Comparison of ENCODE assay signal across 28 cellular contexts in genomic region chr1:62673629-62674028, GRCh38.
"Had no signal": no experiment of that assay in that cellular context is flagged by ENCODE, and none has a peak within 500 bp of the region (broad histone marks: within the 10 kb centered on the region; RNA-seq: fewer than 3 reads in every experiment).

No MANE protein-coding gene starts in this region.

- H3K4me1 ChIP-seq: colonic mucosa had no signal

- H3K27me3 ChIP-seq: colonic mucosa, dorsolateral prefrontal cortex, esophagus muscularis mucosa, esophagus squamous epithelium, foreskin keratinocyte, gastrocnemius medialis, gastroesophageal sphincter, heart left ventricle, heart right ventricle had no signal

- H3K36me3 ChIP-seq: colonic mucosa, esophagus muscularis mucosa, gastrocnemius medialis, gastroesophageal sphincter, heart left ventricle had no signal

- FAIRE-seq: colon, endometrium, endothelial cell of umbilical vein, frontal cortex had no signal

- H3K9me3 ChIP-seq: colonic mucosa, esophagus muscularis mucosa, esophagus squamous epithelium, gastrocnemius medialis, gastroesophageal sphincter, heart left ventricle, heart right ventricle had no signal

- H3K4me3 ChIP-seq: colonic mucosa, coronary artery, dorsolateral prefrontal cortex, esophagus muscularis mucosa, esophagus squamous epithelium, gastrocnemius medialis, gastroesophageal sphincter, heart left ventricle, heart right ventricle had no signal

- H3K27ac ChIP-seq: colonic mucosa, coronary artery, dorsolateral prefrontal cortex, epithelial cell of prostate, esophagus muscularis mucosa, esophagus squamous epithelium, foreskin keratinocyte, gastrocnemius medialis, gastroesophageal sphincter, heart left ventricle, heart right ventricle had no signal

- ATAC-seq: effector memory CD8-positive, alpha-beta T cell; esophagus mucosa; foreskin keratinocyte; gastrocnemius medialis; gastroesophageal sphincter; heart left ventricle; heart right ventricle had no signal

- DNase-seq: colonic mucosa; cortex of kidney; dermis blood vessel endothelial cell; dorsolateral prefrontal cortex; effector CD4-positive, alpha-beta T cell; effector CD8-positive, alpha-beta T cell; effector memory CD4-positive, alpha-beta T cell; effector memory CD8-positive, alpha-beta T cell; endodermal cell; erythroblast; esophagus squamous epithelium; foreskin fibroblast; foreskin keratinocyte; foreskin melanocyte; gastrocnemius medialis; glutamatergic neuron; head of caudate nucleus; heart left ventricle; heart right ventricle had no signal
